ENCODE assay signal across 36 cellular contexts in genomic region chr17:73554498-73554897, GRCh38.
"Had no signal": no experiment of that assay in that cellular context is flagged by ENCODE, and none has a peak within 500 bp of the region (broad histone marks: within the 10 kb centered on the region; RNA-seq: fewer than 3 reads in every experiment).

No MANE protein-coding gene starts in this region.

- H3K27me3 Mint-ChIP-seq: activated CD4-positive, alpha-beta T cell treated with anti-CD3 and anti-CD28 coated beads for 36 hours; activated naive CD8-positive, alpha-beta T cell treated with anti-CD3 and anti-CD28 coated beads, Interleukin-2, amount 50 U/mL, for 24 hours had no signal

- ATAC-seq: activated CD4-positive, alpha-beta T cell treated with anti-CD3 and anti-CD28 coated beads for 36 hours; activated CD8-positive, alpha-beta memory T cell treated with anti-CD3 and anti-CD28 coated beads, Interleukin-2, amount 10 ng/mL, durations not matched to agents 7 days and 5 days; activated CD8-positive, alpha-beta T cell treated with anti-CD3 and anti-CD28 coated beads, Interleukin-2, amount 10 ng/mL, durations not matched to agents 7 days and 5 days; activated naive CD4-positive, alpha-beta T cell treated with anti-CD3 and anti-CD28 coated beads, Interleukin-2, amount 50 U/mL, for 72 hours; activated naive CD8-positive, alpha-beta T cell treated with anti-CD3 and anti-CD28 coated beads, Interleukin-2, amount 50 U/mL, for 24 hours; body of pancreas; effector memory CD8-positive, alpha-beta T cell; foreskin keratinocyte; gastrocnemius medialis; T-helper 17 cell had no signal

- H3K4me3 ChIP-seq: adrenal gland, body of pancreas, esophagus muscularis mucosa, gastrocnemius medialis had no signal

- H3K36me3 Mint-ChIP-seq: activated CD4-positive, alpha-beta memory T cell treated with anti-CD3 and anti-CD28 coated beads for 36 hours had no signal

- H3K9me3 ChIP-seq: adrenal gland, body of pancreas, esophagus muscularis mucosa, gastrocnemius medialis had no signal

- H3K27ac Mint-ChIP-seq: activated CD4-positive, alpha-beta memory T cell treated with anti-CD3 and anti-CD28 coated beads for 36 hours; activated CD4-positive, alpha-beta T cell treated with anti-CD3 and anti-CD28 coated beads for 36 hours; activated CD4-positive, alpha-beta T cell treated with anti-CD3 and anti-CD28 coated beads, Interleukin-2, amount 10 ng/mL, durations not matched to agents 24 days and 14 days; activated CD8-positive, alpha-beta memory T cell treated with anti-CD3 and anti-CD28 coated beads, Interleukin-2, amount 10 ng/mL, durations not matched to agents 7 days and 5 days; activated CD8-positive, alpha-beta T cell treated with anti-CD3 and anti-CD28 coated beads, Interleukin-2, amount 10 ng/mL, durations not matched to agents 7 days and 5 days; activated naive CD4-positive, alpha-beta T cell treated with anti-CD3 and anti-CD28 coated beads, Interleukin-2, amount 10 ng/mL, durations not matched to agents 7 days and 5 days; activated naive CD8-positive, alpha-beta T cell treated with anti-CD3 and anti-CD28 coated beads, Interleukin-2, amount 50 U/mL, for 24 hours; activated T-helper 1 cell treated with anti-CD3 and anti-CD28 coated beads, Interleukin-12 subunit alpha, Interleukin-12 subunit beta, Interleukin-2, Interleukin-4 antibody, amounts not matched to agents 30 ng/mL and 10 ng/mL and 1 ng/mL, durations not matched to agents 14 hours and 24 hours and 36 hours; activated T-helper 2 cell treated with anti-CD3 and anti-CD28 coated beads, Interferon-gamma antibody, Interleukin-2, Interleukin-4, amounts not matched to agents 10 μg/mL and 5 μg/mL and 100 μg/mL, durations not matched to agents 14 hours and 24 hours and 36 hours; effector memory CD8-positive, alpha-beta T cell; T-helper 17 cell; T-helper 2 cell treated with Interferon-gamma antibody and Interleukin-4, amounts not matched to agents 5 μg/mL and 100 μg/mL, for 36 hours had no signal

- H3K27me3 ChIP-seq: adrenal gland, body of pancreas had no signal

- FAIRE-seq: colon had no signal

- H3K4me3 Mint-ChIP-seq: activated CD4-positive, alpha-beta memory T cell treated with anti-CD3 and anti-CD28 coated beads for 36 hours; activated CD4-positive, alpha-beta T cell treated with anti-CD3 and anti-CD28 coated beads for 36 hours; activated CD4-positive, alpha-beta T cell treated with anti-CD3 and anti-CD28 coated beads, Interleukin-2, amount 10 ng/mL, durations not matched to agents 24 days and 14 days; activated CD8-positive, alpha-beta memory T cell treated with anti-CD3 and anti-CD28 coated beads, Interleukin-2, amount 10 ng/mL, durations not matched to agents 7 days and 5 days; activated CD8-positive, alpha-beta T cell treated with anti-CD3 and anti-CD28 coated beads, Interleukin-2, amount 10 ng/mL, durations not matched to agents 7 days and 5 days; activated naive CD4-positive, alpha-beta T cell treated with anti-CD3 and anti-CD28 coated beads, Interleukin-2, amount 10 ng/mL, durations not matched to agents 7 days and 5 days; activated naive CD8-positive, alpha-beta T cell treated with anti-CD3 and anti-CD28 coated beads, Interleukin-2, amount 50 U/mL, for 24 hours; activated T-helper 1 cell treated with anti-CD3 and anti-CD28 coated beads, Interleukin-12 subunit alpha, Interleukin-12 subunit beta, Interleukin-2, Interleukin-4 antibody, amounts not matched to agents 30 ng/mL and 10 ng/mL and 1 ng/mL, durations not matched to agents 14 hours and 24 hours and 36 hours; effector memory CD8-positive, alpha-beta T cell; T-helper 17 cell; T-helper 2 cell treated with Interferon-gamma antibody and Interleukin-4, amounts not matched to agents 5 μg/mL and 100 μg/mL, for 36 hours had no signal

- DNase-seq: activated CD4-positive, alpha-beta memory T cell treated with anti-CD3 and anti-CD28 coated beads for 36 hours; activated CD4-positive, alpha-beta T cell treated with anti-CD3 and anti-CD28 coated beads for 36 hours; activated CD4-positive, alpha-beta T cell treated with anti-CD3 and anti-CD28 coated beads, Interleukin-2, amount 10 ng/mL, durations not matched to agents 24 days and 14 days; activated CD4-positive, CD25-positive, alpha-beta regulatory T cell; activated CD4-positive, CD25-positive, alpha-beta regulatory T cell treated with anti-CD3 and anti-CD28 coated beads, Interleukin-2, amount 50 U/mL, for 72 hours; activated CD8-positive, alpha-beta memory T cell treated with anti-CD3 and anti-CD28 coated beads, Interleukin-2, amount 10 ng/mL, durations not matched to agents 7 days and 5 days; activated CD8-positive, alpha-beta memory T cell treated with anti-CD3 and anti-CD28 coated beads, Interleukin-2, amount 50 U/mL, for 4 hours; activated CD8-positive, alpha-beta T cell treated with anti-CD3 and anti-CD28 coated beads, Interleukin-2, amount 10 ng/mL, durations not matched to agents 7 days and 5 days; activated gamma-delta T cell; activated naive CD4-positive, alpha-beta T cell; activated naive CD4-positive, alpha-beta T cell treated with anti-CD3 and anti-CD28 coated beads, Interleukin-2, amount 10 ng/mL, durations not matched to agents 7 days and 5 days; activated naive CD8-positive, alpha-beta T cell treated with anti-CD3 and anti-CD28 coated beads, Interleukin-2, amount 50 U/mL, for 24 hours; activated T-cell treated with anti-CD3 and anti-CD28 coated beads, Interleukin-2, amount 50 U/mL, for 1 hour; activated T-cell treated with anti-CD3 and anti-CD28 coated beads, Interleukin-2, amount 50 U/mL, for 48 hours; adrenal gland; amygdala; aorta; body of pancreas; caudate nucleus; cortex of kidney; dermis blood vessel endothelial cell; effector CD4-positive, alpha-beta T cell; effector memory CD8-positive, alpha-beta T cell; erythroblast; foreskin keratinocyte; gastrocnemius medialis; glutamatergic neuron; T-helper 1 cell; T-helper 17 cell; T1000 had no signal

- H3K9me3 Mint-ChIP-seq: activated CD4-positive, alpha-beta T cell treated with anti-CD3 and anti-CD28 coated beads, Interleukin-2, amount 10 ng/mL, durations not matched to agents 24 days and 14 days; activated naive CD8-positive, alpha-beta T cell treated with anti-CD3 and anti-CD28 coated beads, Interleukin-2, amount 50 U/mL, for 24 hours; activated T-helper 1 cell treated with anti-CD3 and anti-CD28 coated beads, Interleukin-12 subunit alpha, Interleukin-12 subunit beta, Interleukin-2, Interleukin-4 antibody, amounts not matched to agents 30 ng/mL and 10 ng/mL and 1 ng/mL, durations not matched to agents 14 hours and 24 hours and 36 hours; activated T-helper 2 cell treated with anti-CD3 and anti-CD28 coated beads, Interferon-gamma antibody, Interleukin-2, Interleukin-4, amounts not matched to agents 10 μg/mL and 5 μg/mL and 100 μg/mL, durations not matched to agents 14 hours and 24 hours and 36 hours; effector memory CD8-positive, alpha-beta T cell; T-helper 2 cell treated with Interferon-gamma antibody and Interleukin-4, amounts not matched to agents 5 μg/mL and 100 μg/mL, for 36 hours had no signal

- H3K4me1 ChIP-seq: adrenal gland, body of pancreas, esophagus muscularis mucosa, foreskin keratinocyte, gastrocnemius medialis had no signal

- H3K36me3 ChIP-seq: adrenal gland, esophagus muscularis mucosa, gastrocnemius medialis had no signal

- H3K27ac ChIP-seq: adrenal gland, body of pancreas, esophagus muscularis mucosa, foreskin keratinocyte, gastrocnemius medialis had no signal
